In the genomic region with DNA sequence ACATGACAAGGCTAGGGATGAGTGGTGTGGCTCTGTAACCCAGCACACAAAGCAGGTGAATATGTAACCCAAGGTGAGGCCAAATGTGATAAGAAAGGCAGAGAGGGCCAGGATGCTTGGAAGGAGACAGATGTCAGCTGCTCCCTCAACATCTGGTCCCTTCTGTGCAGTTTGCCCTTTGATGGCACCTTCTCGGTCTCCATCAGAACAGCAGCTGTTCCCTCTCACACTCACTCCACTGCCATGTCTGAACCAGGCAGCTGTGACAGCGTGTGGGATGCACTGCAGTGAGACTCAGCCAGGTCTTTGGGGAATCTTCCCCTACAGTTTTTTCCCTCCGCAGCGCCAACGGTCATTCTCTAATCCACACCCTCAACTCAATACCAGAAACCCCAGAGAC, we compare ENCODE assay signal across 26 cellular contexts.
"Had no signal": no experiment of that assay in that cellular context is flagged by ENCODE, and none has a peak within 500 bp of the region (broad histone marks: within the 10 kb centered on the region; RNA-seq: fewer than 3 reads in every experiment).

No MANE protein-coding gene starts in this region.

- H3K4me1 ChIP-seq: adrenal gland, body of pancreas, esophagus muscularis mucosa, heart left ventricle had no signal

- DNase-seq: activated CD4-positive, alpha-beta memory T cell treated with anti-CD3 and anti-CD28 coated beads for 36 hours; activated CD4-positive, alpha-beta T cell treated with anti-CD3 and anti-CD28 coated beads for 36 hours; activated CD4-positive, alpha-beta T cell treated with anti-CD3 and anti-CD28 coated beads, Interleukin-2, amount 10 ng/mL, durations not matched to agents 24 days and 14 days; activated CD4-positive, CD25-positive, alpha-beta regulatory T cell; activated CD4-positive, CD25-positive, alpha-beta regulatory T cell treated with anti-CD3 and anti-CD28 coated beads, Interleukin-2, amount 50 U/mL, for 72 hours; activated CD8-positive, alpha-beta memory T cell treated with anti-CD3 and anti-CD28 coated beads, Interleukin-2, amount 10 ng/mL, durations not matched to agents 7 days and 5 days; activated CD8-positive, alpha-beta memory T cell treated with anti-CD3 and anti-CD28 coated beads, Interleukin-2, amount 50 U/mL, for 4 hours; activated CD8-positive, alpha-beta T cell treated with anti-CD3 and anti-CD28 coated beads, Interleukin-2, amount 10 ng/mL, durations not matched to agents 7 days and 5 days; activated effector memory CD4-positive, alpha-beta T cell treated with anti-CD3 and anti-CD28 coated beads, Interleukin-2, amount 50 U/mL, for 16 hours; activated naive CD4-positive, alpha-beta T cell treated with anti-CD3 and anti-CD28 coated beads for 36 hours; activated naive CD8-positive, alpha-beta T cell treated with anti-CD3 and anti-CD28 coated beads for 36 hours; activated naive CD8-positive, alpha-beta T cell treated with anti-CD3 and anti-CD28 coated beads, Interleukin-2, amount 50 U/mL, for 24 hours; activated T-cell treated with anti-CD3 and anti-CD28 coated beads, Interleukin-2, amount 50 U/mL, for 1 hour; activated T-cell treated with anti-CD3 and anti-CD28 coated beads, Interleukin-2, amount 50 U/mL, for 48 hours; amygdala; aorta; body of pancreas; cortex of kidney; dermis blood vessel endothelial cell; effector CD4-positive, alpha-beta T cell; effector memory CD8-positive, alpha-beta T cell; erythroblast; heart left ventricle; hypothalamus had no signal

- H3K27me3 ChIP-seq: adrenal gland, heart left ventricle had no signal

- H3K27ac ChIP-seq: adrenal gland, body of pancreas, esophagus muscularis mucosa, heart left ventricle had no signal

- H3K9me3 ChIP-seq: adrenal gland, body of pancreas, esophagus muscularis mucosa, heart left ventricle had no signal

- H3K4me3 ChIP-seq: adrenal gland, body of pancreas, esophagus muscularis mucosa, heart left ventricle had no signal

- H3K36me3 ChIP-seq: adrenal gland, esophagus muscularis mucosa, heart left ventricle had no signal
